Comparison of ENCODE assay signal across 1 cellular context in the genomic region with DNA sequence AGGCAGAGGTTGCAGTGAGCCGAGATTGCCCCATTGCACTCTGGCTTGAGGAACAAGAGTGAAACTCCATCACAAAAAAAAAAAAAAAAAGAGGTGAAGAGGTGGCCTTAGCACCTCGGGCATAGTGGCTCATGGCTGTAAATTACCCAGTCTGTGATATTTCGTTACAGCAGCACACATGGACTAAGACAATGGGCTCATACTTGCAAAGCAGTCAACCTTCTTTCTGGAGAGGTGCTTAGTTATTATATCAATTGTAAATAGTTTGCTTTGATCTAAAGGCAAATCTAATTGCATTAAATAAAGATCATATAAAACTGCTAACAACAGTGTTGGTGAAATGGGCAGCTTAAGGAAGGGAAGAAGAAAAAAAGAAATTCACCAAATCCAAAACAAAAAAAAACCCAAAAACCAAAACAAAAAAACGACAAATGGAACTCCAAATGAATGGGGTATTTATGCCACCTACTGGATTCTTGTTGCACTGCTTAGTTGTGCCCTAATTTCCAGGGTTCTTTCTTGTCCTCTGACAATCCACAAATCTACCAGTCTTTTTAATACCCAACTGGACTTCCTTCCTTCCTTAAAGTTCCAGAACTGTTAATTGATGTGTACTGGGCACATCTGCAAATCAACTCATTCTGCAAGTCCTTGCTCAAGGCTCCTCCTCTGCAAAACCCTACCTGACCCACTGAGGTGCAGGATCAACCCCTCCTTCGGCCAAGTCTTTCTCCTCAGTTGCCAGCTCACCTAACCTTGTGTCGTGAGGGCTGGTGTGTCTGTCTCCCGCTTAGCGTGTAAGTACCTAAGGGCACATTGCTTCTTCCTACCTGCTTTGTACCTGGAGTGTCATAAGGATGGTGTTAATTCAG.
TF ChIP-seq lines count a peak whose summit lies in the region.

No MANE protein-coding gene starts in this region.

TF ChIP-seq in K562, 482 proteins besides CTCF, POLR2A, EP300 and RAD21:
- TF ChIP-seq SMC3 (conservative IDR thresholded peaks at IDR 0.05; ENCODE audit: insufficient read depth, low read depth, low read length) (peak; percentile 19; the same call in 1 of the 2 replicates), ZNF197 (CRISPR knock-in tag; IDR thresholded peaks at IDR 0.05; ENCODE audit: low read depth) (no peak), ESRRA (IDR thresholded peaks at IDR 0.05; ENCODE audit: borderline replicate concordance, low read depth) (no peak), JUN (IDR thresholded peaks at IDR 0.05; ENCODE audit: borderline replicate concordance, low read depth, low read length) (no peak), JUN (CRISPR knock-in tag; IDR thresholded peaks at IDR 0.05; ENCODE audit: borderline replicate concordance) (no peak), BRD4 (IDR thresholded peaks at IDR 0.05) (no peak)
- TF ChIP-seq, protein P1, sequence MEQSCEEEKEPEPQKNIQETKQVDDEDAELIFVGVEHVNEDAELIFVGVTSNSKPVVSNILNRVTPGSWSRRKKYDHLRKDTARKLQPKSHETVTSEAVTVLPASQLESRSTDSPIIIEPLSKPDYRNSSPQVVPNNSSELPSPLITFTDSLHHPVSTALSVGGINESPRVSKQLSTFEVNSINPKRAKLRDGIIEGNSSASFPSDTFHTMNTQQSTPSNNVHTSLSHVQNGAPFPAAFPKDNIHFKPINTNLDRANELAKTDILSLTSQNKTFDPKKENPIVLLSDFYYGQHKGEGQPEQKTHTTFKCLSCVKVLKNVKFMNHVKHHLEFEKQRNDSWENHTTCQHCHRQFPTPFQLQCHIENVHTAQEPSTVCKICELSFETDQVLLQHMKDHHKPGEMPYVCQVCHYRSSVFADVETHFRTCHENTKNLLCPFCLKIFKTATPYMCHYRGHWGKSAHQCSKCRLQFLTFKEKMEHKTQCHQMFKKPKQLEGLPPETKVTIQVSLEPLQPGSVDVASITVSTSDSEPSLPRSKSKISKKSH (CRISPR knock-in tag; IDR thresholded peaks at IDR 0.05), result no peak
